ENCODE assay signal across 8 cellular contexts in genomic region chr4:89101256-89102161, GRCh38.
DNase-seq lines count a peak whose midpoint lies in the region; ATAC-seq and TF ChIP-seq lines count a peak whose summit lies in the region.
"Had no signal": no experiment of that assay in that cellular context is flagged by ENCODE, and none has a peak within 500 bp of the region (broad histone marks: within the 10 kb centered on the region; RNA-seq: fewer than 3 reads in every experiment).

No MANE protein-coding gene starts in this region.

- no peaks in the 10 kb centered on the region for H3K27me3 Mint-ChIP-seq in dendritic cell treated with granulocyte-macrophage colony-stimulating factor and Interleukin-4, amounts not matched to agents 40 ng/mL and 50 ng/mL, for 4 days

- H3K36me3 Mint-ChIP-seq in dendritic cell treated with granulocyte-macrophage colony-stimulating factor and Interleukin-4, amounts not matched to agents 40 ng/mL and 50 ng/mL, for 4 days (ENCODE audit: low read depth) = no peaks in the 10 kb centered on the region

- no peak for TF ChIP-seq CTCF in RWPE1 (conservative IDR thresholded peaks at IDR 0.05; ENCODE audit: low read depth)

- H3K9me3 Mint-ChIP-seq in dendritic cell treated with granulocyte-macrophage colony-stimulating factor and Interleukin-4, amounts not matched to agents 40 ng/mL and 50 ng/mL, for 4 days = no peaks in the 10 kb centered on the region

- no peak overlapping the region for H3K4me3 Mint-ChIP-seq in dendritic cell treated with granulocyte-macrophage colony-stimulating factor and Interleukin-4, amounts not matched to agents 40 ng/mL and 50 ng/mL, for 4 days

- CTCF ChIA-PET in RWPE1 (lab: Yijun Ruan, JAX) = interaction anchor here (0.7 kb wide), 1 partner anchor 34 kb away, joined by 3 read pairs; no protein-coding TSS in a partner anchor

- POLR2A ChIA-PET in RWPE1 (lab: Yijun Ruan, JAX; ENCODE audit: low non-redundant PET) = no interaction called here

- DNase-seq in NCI-H128 (lab: John Stamatoyannopoulos, UW; ENCODE audit: unreplicated experiment) (no peak), RWPE1 (ENCODE audit: low spot score) (no peak)
- DNase-seq in stimulated activated CD4-positive, alpha-beta T cell treated with anti-CD3 and anti-CD28 coated beads, Interleukin-12 subunit alpha, Interleukin-12 subunit beta, amount 100 ng/mL, for 4 hours = no peak
- DNase-seq: NCI-H1417 treated with DMSO at 0.1 percent for 48 hours had no signal

- intact Hi-C loops in dendritic cell treated with granulocyte-macrophage colony-stimulating factor and Interleukin-4, amounts not matched to agents 40 ng/mL and 50 ng/mL, for 4 days (cut with micrococcal nuclease) = no loop called here

- peaks cover 15% of the 10 kb centered on the region for H3K4me1 Mint-ChIP-seq in dendritic cell treated with granulocyte-macrophage colony-stimulating factor and Interleukin-4, amounts not matched to agents 40 ng/mL and 50 ng/mL, for 4 days (ENCODE audit: low read depth)

- no peak overlapping the region for H3K27ac ChIP-seq in RWPE1

- ATAC-seq in GM18858 (IDR thresholded peaks at IDR 0.05; ENCODE audit: unreplicated experiment) (peak; percentile 86), GM21367 (IDR thresholded peaks at IDR 0.05; ENCODE audit: unreplicated experiment) (peak; percentile 90), HG03139 (IDR thresholded peaks at IDR 0.05; ENCODE audit: unreplicated experiment) (peak; percentile 90)

- peak overlapping the region; percentile 59 for H3K27ac Mint-ChIP-seq in dendritic cell treated with granulocyte-macrophage colony-stimulating factor and Interleukin-4, amounts not matched to agents 40 ng/mL and 50 ng/mL, for 4 days
